26 cellular contexts compared by ENCODE assay signal in genomic region chr7:126818393-126819196, GRCh38.
"Had no signal": no experiment of that assay in that cellular context is flagged by ENCODE, and none has a peak within 500 bp of the region (broad histone marks: within the 10 kb centered on the region; RNA-seq: fewer than 3 reads in every experiment).

No MANE protein-coding gene starts in this region.

- DNase-seq: cerebellar nuclear complex; cortex of kidney; effector memory CD8-positive, alpha-beta T cell; foreskin fibroblast; heart left ventricle; left colon; left ventricle myocardium superior; lower lobe of right lung; naive thymus-derived CD8-positive, alpha-beta T cell; nephron progenitor cell; nucleus accumbens; ovary; posterior cingulate gyrus; psoas muscle; right cardiac atrium; spleen; stimulated activated CD8-positive, alpha-beta memory T cell treated with anti-CD3 and anti-CD28 coated beads, Interleukin-4, amount 100 ng/mL, for 48 hours; stimulated activated naive CD4-positive, alpha-beta T cell; stimulated activated naive CD8-positive, alpha-beta T cell treated with anti-CD3 and anti-CD28 coated beads, Interleukin-15, amount 100 ng/mL, for 72 hours; transverse colon had no signal

- ATAC-seq: effector memory CD8-positive, alpha-beta T cell; esophagus mucosa; gastroesophageal sphincter; heart left ventricle; left colon; left ventricle myocardium superior; lower lobe of right lung; naive thymus-derived CD8-positive, alpha-beta T cell; psoas muscle; right cardiac atrium; stimulated activated naive CD8-positive, alpha-beta T cell treated with anti-CD3 and anti-CD28 coated beads, Interleukin-15, amount 100 ng/mL, for 72 hours had no signal

- H3K36me3 ChIP-seq: gastroesophageal sphincter, heart left ventricle, lower lobe of right lung, ovary, spleen, suprapubic skin, transverse colon had no signal

- H3K27ac ChIP-seq: epithelial cell of prostate, gastroesophageal sphincter, heart left ventricle, hepatocyte, lower lobe of right lung, ovary, psoas muscle, skin epidermis, spleen, suprapubic skin, transverse colon had no signal

- H3K4me3 ChIP-seq: gastroesophageal sphincter, heart left ventricle, hepatocyte, lower lobe of right lung, ovary, psoas muscle, skin epidermis, spleen, suprapubic skin, transverse colon had no signal

- H3K9me3 ChIP-seq: gastroesophageal sphincter, heart left ventricle, lower lobe of right lung, ovary, psoas muscle, spleen, suprapubic skin, transverse colon had no signal
